In genomic region chr4:7350396-7350795, GRCh38 we compare ENCODE assay signal across 16 cellular contexts.
A peak's percentile ranks its signal among the peaks of the same experiment; 100 is the strongest.
DNase-seq lines count a peak whose midpoint lies in the region; ATAC-seq and TF ChIP-seq lines count a peak whose summit lies in the region.
"Had no signal": no experiment of that assay in that cellular context is flagged by ENCODE, and none has a peak within 500 bp of the region (broad histone marks: within the 10 kb centered on the region; RNA-seq: fewer than 3 reads in every experiment).

No MANE protein-coding gene starts in this region.

- H3K4me1 ChIP-seq in BLaER1 (peaks cover 44% of the 10 kb centered on the region), gastrocnemius medialis (no peaks in the 10 kb centered on the region)
- H3K4me1 ChIP-seq: BE2C, Caco-2 had no signal

- in situ Hi-C loops in gastrocnemius medialis (cut with MboI; ENCODE audit: low sequenced_read_pairs in 4 of 4): no loop called here

- H3K27ac ChIP-seq in BLaER1 (no peak overlapping the region), angular gyrus (ENCODE audit: low read depth, low read length) (peak overlapping the region; percentile 97), dorsolateral prefrontal cortex (peak overlapping the region in 58 of 59 donors; percentile 42 to 99 (median 91)), substantia nigra (ENCODE audit: low read depth, low read length, poor library complexity, severe bottlenecking) (peak overlapping the region; percentile 90), gastrocnemius medialis (no peak overlapping the region)
- H3K27ac ChIP-seq: C4-2B had no signal

- intact Hi-C loops in dorsolateral prefrontal cortex (cut with DNase I) (no loop called here), gastrocnemius medialis (cut with DNase I; ENCODE audit: low total_unique reads) (no loop called here)

- H3K4me3 ChIP-seq in BLaER1 (no peak overlapping the region), dorsolateral prefrontal cortex (no peak overlapping the region), gastrocnemius medialis (no peak overlapping the region)

- no peaks in the 10 kb centered on the region for H4K20me1 ChIP-seq in BLaER1

- H3K9ac ChIP-seq in BLaER1: 0 out of 2 replicates have a peak overlapping the region, but pooled peaks have one; percentile 18

- no peak for TF ChIP-seq POLR2A in gastrocnemius medialis (IDR thresholded peaks at IDR 0.05)

- ATAC-seq in gastrocnemius medialis: no peak
- ATAC-seq: HepG2 had no signal

- H3K4me2 ChIP-seq in BLaER1: peak overlapping the region; percentile 30

- H3K36me3 ChIP-seq in BLaER1 (no peaks in the 10 kb centered on the region), gastrocnemius medialis (no peaks in the 10 kb centered on the region)
- H3K36me3 ChIP-seq: BE2C had no signal

- peaks cover 21% of the 10 kb centered on the region for H3K9me3 ChIP-seq in BLaER1
- H3K9me3 ChIP-seq in gastrocnemius medialis: no peaks in the 10 kb centered on the region
- H3K9me3 ChIP-seq: BE2C, Caco-2 had no signal

- DNase-seq in dorsolateral prefrontal cortex (no peak), substantia nigra (lab: John Stamatoyannopoulos, UW) (peak in 1 of 49 donors; percentile 60), gastrocnemius medialis (no peak), DMS 273 treated with DMSO at 0.1 percent for 48 hours (lab: John Stamatoyannopoulos, UW) (no peak), DMS 273 (lab: John Stamatoyannopoulos, UW; ENCODE audit: unreplicated experiment) (no peak)
- DNase-seq: ACHN; BE2C; Caco-2; CD4-positive, alpha-beta T cell; DMS79 treated with DMSO at 0.1 percent for 48 hours; GF-D8; H9 had no signal

- TF ChIP-seq CTCF in dorsolateral prefrontal cortex (IDR thresholded peaks at IDR 0.05 in 54 of 56, conservative IDR thresholded peaks at IDR 0.05 in 2 of 56; ENCODE audit: low read depth in 1 of 56, partially characterized antibody in 56 of 56): no peak
- TF ChIP-seq CTCF in gastrocnemius medialis (IDR thresholded peaks at IDR 0.05 in 4 of 5, conservative IDR thresholded peaks at IDR 0.05 in 1 of 5): no peak

- no peaks in the 10 kb centered on the region for H3K27me3 ChIP-seq in BLaER1
- H3K27me3 ChIP-seq in dorsolateral prefrontal cortex: no peaks in the 10 kb centered on the region
- no peaks in the 10 kb centered on the region for H3K27me3 ChIP-seq in gastrocnemius medialis
- H3K27me3 ChIP-seq: BE2C had no signal

Comparison
In these comparisons a context has a peak if more than half of its experiments do, and no peak if none do; other contexts are left out.
1. H3K27ac ChIP-seq: peak in angular gyrus (single experiment), dorsolateral prefrontal cortex (58 of 59) and substantia nigra (single experiment); none in BLaER1 (single experiment) and gastrocnemius medialis (0 of 4).